ENCODE assay signal across 16 cellular contexts in the genomic region with DNA sequence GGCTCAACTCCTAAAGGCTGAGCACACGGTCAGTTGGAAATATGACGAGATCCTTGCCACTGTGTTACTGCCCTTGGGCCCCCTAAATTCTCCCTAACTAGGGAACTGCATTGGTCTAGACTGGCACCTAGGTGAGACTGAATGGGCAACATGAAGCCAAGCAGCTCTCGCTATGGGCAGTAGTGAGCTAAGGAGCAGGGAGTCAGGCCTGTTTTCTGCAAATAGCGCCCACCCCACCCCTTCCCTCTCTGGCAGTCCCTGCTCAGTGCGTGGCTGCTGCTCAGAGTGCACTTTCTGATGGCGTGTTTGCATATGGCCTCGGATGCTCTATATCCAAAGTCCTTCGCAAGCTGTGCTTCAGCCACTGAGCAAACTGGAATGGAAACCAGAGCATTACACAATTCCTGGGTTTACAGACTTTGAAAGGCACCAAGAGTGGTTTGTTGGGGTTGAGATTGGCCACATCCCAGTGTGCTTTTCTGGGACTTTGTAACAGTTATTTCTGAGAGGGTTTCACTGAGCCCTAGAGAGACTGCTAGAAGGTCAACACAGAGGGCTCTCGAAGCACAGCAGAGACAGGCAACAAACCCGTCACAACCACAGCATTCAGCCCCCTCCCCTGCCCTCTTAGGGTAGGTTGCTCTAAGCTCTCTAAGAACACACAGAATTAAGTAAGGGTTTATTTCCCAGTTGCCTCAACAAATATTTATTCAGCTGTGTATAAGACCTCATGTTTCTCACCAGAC.
"Had no signal": no experiment of that assay in that cellular context is flagged by ENCODE, and none has a peak within 500 bp of the region (broad histone marks: within the 10 kb centered on the region; RNA-seq: fewer than 3 reads in every experiment).

No MANE protein-coding gene starts in this region.

- H3K27ac ChIP-seq: ascending aorta, epithelial cell of prostate, heart right ventricle, testis, VCaP had no signal

- ATAC-seq: activated T-helper 17 cell treated with anti-CD3 and anti-CD28 coated beads, Interleukin-2, amount 50 U/mL, for 72 hours; heart right ventricle; left cardiac atrium; mucosa of descending colon; naive thymus-derived CD4-positive, alpha-beta T cell; right cardiac atrium; stimulated activated naive CD8-positive, alpha-beta T cell treated with anti-CD3 and anti-CD28 coated beads, Interleukin-15, amount 100 ng/mL, for 72 hours had no signal

- H3K27me3 ChIP-seq: ascending aorta, heart right ventricle, testis had no signal

- H3K36me3 ChIP-seq: ascending aorta, heart right ventricle had no signal

- H3K9me3 ChIP-seq: ascending aorta, heart right ventricle, mucosa of descending colon, testis had no signal

- H3K4me1 ChIP-seq: ascending aorta, heart right ventricle, testis had no signal

- H3K4me3 ChIP-seq: ascending aorta, heart right ventricle, mucosa of descending colon, testis had no signal

- DNase-seq: activated CD4-positive, alpha-beta T cell treated with anti-CD3 and anti-CD28 coated beads, Interleukin-2, amount 50 U/mL, for 48 hours; activated naive CD4-positive, alpha-beta T cell treated with anti-CD3 and anti-CD28 coated beads, Interleukin-2, amount 10 ng/mL, durations not matched to agents 7 days and 5 days; dermis blood vessel endothelial cell; foreskin melanocyte; heart right ventricle; left cardiac atrium; mucosa of descending colon; naive thymus-derived CD4-positive, alpha-beta T cell; posterior cingulate gyrus; right cardiac atrium; stimulated activated naive CD8-positive, alpha-beta T cell treated with anti-CD3 and anti-CD28 coated beads, Interleukin-15, amount 100 ng/mL, for 72 hours; testis had no signal
